In genomic region chr10:109647627-109648026, GRCh38 we compare ENCODE assay signal across 18 cellular contexts.
DNase-seq lines count a peak whose midpoint lies in the region; ATAC-seq and TF ChIP-seq lines count a peak whose summit lies in the region.
"Had no signal": no experiment of that assay in that cellular context is flagged by ENCODE, and none has a peak within 500 bp of the region (broad histone marks: within the 10 kb centered on the region; RNA-seq: fewer than 3 reads in every experiment).

No MANE protein-coding gene starts in this region.

- H3K9me2 ChIP-seq in DOHH2 (replicated peaks; ENCODE audit: control insufficient read depth, low read length) = no peaks in the 10 kb centered on the region

- H2BK20ac ChIP-seq in H9 (ENCODE audit: low read depth, low read length, poor library complexity, severe bottlenecking) = no peak overlapping the region

- H3K18ac ChIP-seq in H9 (ENCODE audit: insufficient read length, low read depth, low read length) = no peak overlapping the region

- no peak overlapping the region for H4K5ac ChIP-seq in H9 (ENCODE audit: insufficient read length, low read depth, low read length)

- no peaks in the 10 kb centered on the region for H3K9me3 ChIP-seq in DOHH2 (ENCODE audit: control insufficient read depth, insufficient read depth, low read length)
- no peaks in the 10 kb centered on the region for H3K9me3 ChIP-seq in H9 (ENCODE audit: control insufficient read depth, low read depth, low read length)
- peaks cover 28% of the 10 kb centered on the region for H3K9me3 ChIP-seq in endodermal cell (ENCODE audit: control insufficient read depth, low read length)

- H2BK120ac ChIP-seq in H9 (ENCODE audit: low read depth, low read length, poor library complexity, severe bottlenecking) = no peak overlapping the region

- H2BK12ac ChIP-seq in H9 (ENCODE audit: insufficient read length, low read depth, low read length) = no peak overlapping the region

- TF ChIP-seq CTCF in DOHH2 (IDR thresholded peaks at IDR 0.05; ENCODE audit: low read depth, low read length, poor library complexity, severe bottlenecking) (peak; percentile 13), H9 (conservative IDR thresholded peaks at IDR 0.05) (peak; percentile 45; the same call in 2 of the 3 replicates), endodermal cell (conservative IDR thresholded peaks at IDR 0.05) (peak; percentile 41)

- no peaks in the 10 kb centered on the region for H3F3A ChIP-seq in DOHH2 (ENCODE audit: control insufficient read depth, insufficient read depth)

- H3K4me3 ChIP-seq in DOHH2 (ENCODE audit: low read length) (no peak overlapping the region), endodermal cell (ENCODE audit: low read length) (no peak overlapping the region)
- H3K4me3 ChIP-seq: coronary artery had no signal

- H3K23ac ChIP-seq in H9 (ENCODE audit: insufficient read length, low read depth, low read length) = no peak overlapping the region

- H3K4ac ChIP-seq in H9 (ENCODE audit: low read depth, low read length) = no peak overlapping the region

- no peak overlapping the region for H3T11ph ChIP-seq in H9 (ENCODE audit: low read length)

- no peak for ATAC-seq in stimulated activated effector memory CD8-positive, alpha-beta T cell treated with anti-CD3 and anti-CD28 coated beads, Interleukin-12 subunit alpha, Interleukin-12 subunit beta, amount 100 ng/mL, for 72 hours
- ATAC-seq in GM21526 (IDR thresholded peaks at IDR 0.05; ENCODE audit: low FRiP score, unreplicated experiment) = no peak
- ATAC-seq: natural killer cell treated with Interleukin-12 subunit alpha and Interleukin-12 subunit beta and Interleukin-15 and Interleukin-18, amount 100 ng/mL, for 72 hours had no signal

- peaks cover 0 to 11% (median 6%) of the 10 kb centered on the region in 3 experiments; a peak in 5 of 7 replicates for H3K36me3 Mint-ChIP-seq in H9 (ENCODE audit: insufficient read depth in 1 of 3, low read depth in 3 of 3)
- H3K36me3 Mint-ChIP-seq in endodermal cell (ENCODE audit: low read depth) = no peaks in the 10 kb centered on the region
- H3K36me3 Mint-ChIP-seq in stimulated activated effector memory CD8-positive, alpha-beta T cell treated with anti-CD3 and anti-CD28 coated beads, Interleukin-12 subunit alpha, Interleukin-12 subunit beta, amount 100 ng/mL, for 72 hours = no peaks in the 10 kb centered on the region
- H3K36me3 Mint-ChIP-seq: activated naive CD8-positive, alpha-beta T cell treated with anti-CD3 and anti-CD28 coated beads, Interleukin-2, amount 10 ng/mL, durations not matched to agents 7 days and 5 days; brain; IgD-negative memory B cell; natural killer cell treated with Interleukin-12 subunit alpha and Interleukin-12 subunit beta and Interleukin-15 and Interleukin-18, amount 100 ng/mL, for 72 hours had no signal

- H3K27me3 Mint-ChIP-seq in H9 (ENCODE audit: low read depth) (no peaks in the 10 kb centered on the region), endodermal cell (ENCODE audit: insufficient read depth) (no peaks in the 10 kb centered on the region)
- H3K27me3 Mint-ChIP-seq: activated B cell treated with CpG ODN at 0.5 μM for 24 hours; activated naive CD8-positive, alpha-beta T cell treated with anti-CD3 and anti-CD28 coated beads, Interleukin-2, amount 10 ng/mL, durations not matched to agents 7 days and 5 days; brain; natural killer cell treated with Interleukin-12 subunit alpha and Interleukin-12 subunit beta and Interleukin-15 and Interleukin-18, amount 100 ng/mL, for 72 hours had no signal

- H3K27ac ChIP-seq in DOHH2 (ENCODE audit: low read depth, low read length) (no peak overlapping the region), H9 (ENCODE audit: insufficient read length, low read depth, low read length) (no peak overlapping the region), endodermal cell (ENCODE audit: low read depth, low read length) (no peak overlapping the region)
- H3K27ac ChIP-seq: coronary artery had no signal

- no peaks in the 10 kb centered on the region for H3K4me1 ChIP-seq in DOHH2 (ENCODE audit: control insufficient read depth, low read length)
- H3K4me1 ChIP-seq in H9 (ENCODE audit: insufficient read depth, low read length) = no peaks in the 10 kb centered on the region
- no peaks in the 10 kb centered on the region for H3K4me1 ChIP-seq in endodermal cell (ENCODE audit: control insufficient read depth, insufficient read depth, low read length)

- H3K27me3 ChIP-seq in DOHH2 (ENCODE audit: control insufficient read depth, low read length) (no peaks in the 10 kb centered on the region), H9 (ENCODE audit: insufficient read depth, low read length) (no peaks in the 10 kb centered on the region), endodermal cell (ENCODE audit: control insufficient read depth, insufficient read depth, low read length, poor library complexity, severe bottlenecking) (no peaks in the 10 kb centered on the region)

- no peak overlapping the region for H2BK15ac ChIP-seq in H9 (ENCODE audit: low read depth, low read length)

- H3K4me2 ChIP-seq in DOHH2 (ENCODE audit: low read length) (no peak overlapping the region), H9 (ENCODE audit: insufficient read depth, insufficient read length, low read length) (no peak overlapping the region)

- peaks cover 11 to 15% of the 10 kb centered on the region in 2 experiments for H3K9me3 Mint-ChIP-seq in H9
- peaks cover 14% of the 10 kb centered on the region for H3K9me3 Mint-ChIP-seq in endodermal cell
- peaks cover 5% of the 10 kb centered on the region for H3K9me3 Mint-ChIP-seq in stimulated activated effector memory CD8-positive, alpha-beta T cell treated with anti-CD3 and anti-CD28 coated beads, Interleukin-12 subunit alpha, Interleukin-12 subunit beta, amount 100 ng/mL, for 72 hours
- H3K9me3 Mint-ChIP-seq: activated B cell treated with CpG ODN at 0.5 μM for 24 hours; activated naive CD8-positive, alpha-beta T cell treated with anti-CD3 and anti-CD28 coated beads, Interleukin-2, amount 10 ng/mL, durations not matched to agents 7 days and 5 days had no signal

- H2BK5ac ChIP-seq in H9 (ENCODE audit: insufficient read length, low read length) = no peak overlapping the region

- H4K8ac ChIP-seq in H9 (replicated peaks; ENCODE audit: insufficient read length, low read depth, low read length) = no peak overlapping the region

- H4K20me1 ChIP-seq in DOHH2 (ENCODE audit: control insufficient read depth, insufficient read depth, low read depth, low read length) (no peaks in the 10 kb centered on the region), H9 (ENCODE audit: control insufficient read depth, insufficient read depth, insufficient read length) (no peaks in the 10 kb centered on the region)

- no peaks in the 10 kb centered on the region for H3K79me2 ChIP-seq in DOHH2 (ENCODE audit: control insufficient read depth, low read length)
- no peaks in the 10 kb centered on the region for H3K79me2 ChIP-seq in H9 (ENCODE audit: insufficient read depth, low read length)

- no peak overlapping the region for H2AFZ ChIP-seq in H9 (ENCODE audit: low read length)

- H3K4me3 Mint-ChIP-seq in H9 (no peak overlapping the region), endodermal cell (no peak overlapping the region)
- H3K4me3 Mint-ChIP-seq in stimulated activated effector memory CD8-positive, alpha-beta T cell treated with anti-CD3 and anti-CD28 coated beads, Interleukin-12 subunit alpha, Interleukin-12 subunit beta, amount 100 ng/mL, for 72 hours = no peak overlapping the region
- H3K4me3 Mint-ChIP-seq: activated B cell treated with CpG ODN at 0.5 μM for 24 hours; activated naive CD8-positive, alpha-beta T cell treated with anti-CD3 and anti-CD28 coated beads, Interleukin-2, amount 10 ng/mL, durations not matched to agents 7 days and 5 days; brain; IgD-negative memory B cell; natural killer cell treated with Interleukin-12 subunit alpha and Interleukin-12 subunit beta and Interleukin-15 and Interleukin-18, amount 100 ng/mL, for 72 hours had no signal

- no peak overlapping the region for H2AK5ac ChIP-seq in H9 (ENCODE audit: insufficient read length, low read length)

- H3K23me2 ChIP-seq in H9 (ENCODE audit: insufficient read length, low read depth, low read length, poor library complexity, severe bottlenecking) = no peaks in the 10 kb centered on the region

- peaks cover 0 to 6% of the 10 kb centered on the region in 2 experiments; a peak in 2 of 4 replicates for H3K4me1 Mint-ChIP-seq in H9
- H3K4me1 Mint-ChIP-seq in endodermal cell = no peaks in the 10 kb centered on the region
- H3K4me1 Mint-ChIP-seq in stimulated activated effector memory CD8-positive, alpha-beta T cell treated with anti-CD3 and anti-CD28 coated beads, Interleukin-12 subunit alpha, Interleukin-12 subunit beta, amount 100 ng/mL, for 72 hours = no peaks in the 10 kb centered on the region
- H3K4me1 Mint-ChIP-seq: activated B cell treated with CpG ODN at 0.5 μM for 24 hours; activated naive CD8-positive, alpha-beta T cell treated with anti-CD3 and anti-CD28 coated beads, Interleukin-2, amount 10 ng/mL, durations not matched to agents 7 days and 5 days; brain; IgD-negative memory B cell had no signal

- H3K9ac ChIP-seq in H9 (ENCODE audit: extremely low read depth, insufficient read length, low read length) = no peak overlapping the region
- no peak overlapping the region for H3K9ac ChIP-seq in endodermal cell (ENCODE audit: extremely low read depth, low read length, poor library complexity, severe bottlenecking)

- H3K56ac ChIP-seq in H9 (ENCODE audit: insufficient read length, low read depth, low read length) = no peak overlapping the region

- no peak overlapping the region for H3K14ac ChIP-seq in H9 (ENCODE audit: insufficient read depth, low read length)

- DNase-seq in H9 (no peak), NCI-H82 (lab: John Stamatoyannopoulos, UW) (peak; percentile 34), endodermal cell (no peak), C1 segment of cervical spinal cord (lab: John Stamatoyannopoulos, UW) (no peak)
- DNase-seq in stimulated activated effector memory CD8-positive, alpha-beta T cell treated with anti-CD3 and anti-CD28 coated beads, Interleukin-12 subunit alpha, Interleukin-12 subunit beta, amount 100 ng/mL, for 72 hours (ENCODE audit: low spot score in 2 of 2) = no peak
- DNase-seq: activated B cell treated with CpG ODN at 0.5 μM for 24 hours; activated naive CD8-positive, alpha-beta T cell treated with anti-CD3 and anti-CD28 coated beads, Interleukin-2, amount 10 ng/mL, durations not matched to agents 7 days and 5 days; activated T-cell treated with anti-CD3 and anti-CD28 coated beads, Interleukin-2, amount 50 U/mL, for 48 hours; foreskin melanocyte; GF-D8; kidney glomerular epithelial cell; NCI-H2171 treated with DMSO at 0.1 percent for 48 hours had no signal

- WGBS in H9 (ENCODE audit: extremely low coverage, insufficient read length, low lambda C conversion rate) = no CpG with 5 or more reads among the region's 5 CpGs
- 56 to 90% methylated on average over 3 to 5 of the region's 5 CpGs for whole genome bisulfite sequencing in endodermal cell (ENCODE audit: insufficient coverage in 1 of 2, insufficient read length in 1 of 2), 2 experiments

- H3K27ac Mint-ChIP-seq in H9 (no peak overlapping the region), endodermal cell (no peak overlapping the region)
- no peak overlapping the region for H3K27ac Mint-ChIP-seq in stimulated activated effector memory CD8-positive, alpha-beta T cell treated with anti-CD3 and anti-CD28 coated beads, Interleukin-12 subunit alpha, Interleukin-12 subunit beta, amount 100 ng/mL, for 72 hours
- H3K27ac Mint-ChIP-seq: activated B cell treated with CpG ODN at 0.5 μM for 24 hours; activated naive CD8-positive, alpha-beta T cell treated with anti-CD3 and anti-CD28 coated beads, Interleukin-2, amount 10 ng/mL, durations not matched to agents 7 days and 5 days; brain; IgD-negative memory B cell; natural killer cell treated with Interleukin-12 subunit alpha and Interleukin-12 subunit beta and Interleukin-15 and Interleukin-18, amount 100 ng/mL, for 72 hours had no signal

- H4K91ac ChIP-seq in H9 (ENCODE audit: insufficient read length, low read depth, low read length) = no peak overlapping the region

- no peaks in the 10 kb centered on the region for H3K79me1 ChIP-seq in H9 (ENCODE audit: insufficient read depth, low read depth, low read length, poor library complexity, severe bottlenecking)

- H3K36me3 ChIP-seq in DOHH2 (ENCODE audit: control insufficient read depth, low read length) (no peaks in the 10 kb centered on the region), endodermal cell (ENCODE audit: control insufficient read depth, insufficient read depth, low read length) (no peaks in the 10 kb centered on the region)
